Comparison of ENCODE assay signal across 8 cellular contexts in the genomic region with DNA sequence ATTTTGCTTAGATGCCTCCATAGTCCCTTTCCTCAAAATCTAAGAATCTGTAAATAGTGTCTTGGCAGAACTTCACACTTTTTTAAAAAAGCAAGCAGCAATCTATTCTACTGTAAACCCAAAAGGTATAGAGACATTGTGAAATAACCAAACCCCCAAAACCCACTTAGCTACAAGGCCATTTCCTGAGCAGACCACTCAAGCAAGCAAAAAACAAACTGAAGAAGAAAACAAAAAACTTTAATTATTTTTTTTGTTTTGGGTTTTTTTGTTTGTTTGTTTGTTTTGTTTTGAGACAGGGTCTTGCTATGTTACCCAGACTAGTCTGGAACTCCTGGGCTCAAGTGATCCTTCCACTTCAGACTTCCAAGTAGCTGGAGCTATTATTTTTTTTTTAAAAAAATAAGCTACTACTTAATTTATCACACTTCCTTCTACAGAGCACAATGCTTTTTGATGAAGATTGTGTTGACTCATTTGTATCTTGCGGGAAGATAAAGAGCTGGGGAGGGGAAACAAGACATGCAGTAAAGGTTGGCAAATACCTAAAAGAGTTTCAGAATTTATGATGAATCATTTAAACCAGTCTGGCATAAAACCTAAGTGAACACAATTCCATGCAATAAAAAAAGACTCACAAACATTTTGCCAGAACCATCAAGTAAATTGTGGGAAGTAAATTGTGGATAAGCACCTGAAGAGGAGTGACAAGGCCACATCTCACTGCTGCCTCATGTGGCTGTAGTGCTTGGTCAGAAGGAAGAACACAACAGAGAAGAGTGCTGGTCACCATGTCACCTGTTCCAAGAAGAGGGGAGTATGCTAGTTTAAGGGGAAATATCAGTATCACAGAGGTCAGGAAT. TPM values are rescaled to one million over a fixed set of nuclear protein-coding genes. Genes with fewer than 3 reads are reported as not detected.
DNase-seq lines count a peak whose midpoint lies in the region; ATAC-seq and TF ChIP-seq lines count a peak whose summit lies in the region.

No MANE protein-coding gene starts in this region.

- peak overlapping the region; percentile 16 for H3K27ac ChIP-seq in epithelial cell of prostate

- DNase-seq in GM10248 (ENCODE audit: extremely low spot score) = no peak
- DNase-seq in HFFc6 = peak; percentile 18
- DNase-seq in RPMI8226 = peak; percentile 11
- DNase-seq in epithelial cell of prostate (ENCODE audit: low read depth, low spot score) = peak; percentile 43
- DNase-seq in hepatic stellate cell (ENCODE audit: low spot score) = no peak

- POLR2A ChIA-PET in GM10248 (lab: Yijun Ruan, JAX) = interaction anchor here (1.1 kb wide), 2 partner anchors 14 to 55 kb away, joined by 3 read pairs; a partner anchor contains a TSS

- no peak overlapping the region for H3K4me3 Mint-ChIP-seq in HFFc6

- ATAC-seq in GM21737 (IDR thresholded peaks at IDR 0.05; ENCODE audit: unreplicated experiment) (no peak), HG03460 (IDR thresholded peaks at IDR 0.05; ENCODE audit: unreplicated experiment) (no peak), HG03039 (IDR thresholded peaks at IDR 0.05; ENCODE audit: unreplicated experiment) (no peak)

- H3K9me3 Mint-ChIP-seq in HFFc6 = no peaks in the 10 kb centered on the region

- H3K4me1 Mint-ChIP-seq in HFFc6 (ENCODE audit: low read depth) = peaks cover 44% of the 10 kb centered on the region

- H3K36me3 Mint-ChIP-seq in HFFc6 (ENCODE audit: low read depth) = no peaks in the 10 kb centered on the region

- CTCF ChIA-PET in GM10248 (lab: Yijun Ruan, JAX) = interaction anchor here (1.1 to 6.0 kb wide), 5 partner anchors 12 to 801 kb away, joined by 3 to 50 read pairs (median 6); a partner anchor contains a TSS

- H3K27me3 Mint-ChIP-seq in HFFc6 (ENCODE audit: insufficient read depth) = no peaks in the 10 kb centered on the region

- TF ChIP-seq CTCF in GM10248 (IDR thresholded peaks at IDR 0.05; ENCODE audit: control extremely low read depth, extremely low read depth, low read depth, missing control alignments) (peak; percentile 53), HFFc6 (IDR thresholded peaks at IDR 0.05) (peak; percentile 50)

- no peak overlapping the region; the same call in 1 of the 2 replicates for H3K27ac Mint-ChIP-seq in HFFc6

RNA-seq across cellular contexts. Expression of a gene that starts 2.7 kb away (rescaled TPM):
- total RNA-seq in HFFc6 (2021; fragmentation: NEBNext Ultra II Directional; extraction: Animal tissue kit (Norgen Biotek cat#: 25700)) = 1 to 10 TPM in 4 of 6 experiments, under 1 TPM in 2; 0.71 to 1.3 (median 1.0) TPM

RNA-seq across cellular contexts. Expression of a gene that starts 13.1 kb away (rescaled TPM):
- total RNA-seq in HFFc6 (2021; fragmentation: NEBNext Ultra II Directional; extraction: Animal tissue kit (Norgen Biotek cat#: 25700)) = under 1 TPM in 2 of 6 experiments, not detected in 4; 0.41 to 0.59 TPM

RNA-seq across cellular contexts. Expression of a gene that starts 30.4 kb away (rescaled TPM):
- total RNA-seq in HFFc6 (2021; fragmentation: NEBNext Ultra II Directional; extraction: Animal tissue kit (Norgen Biotek cat#: 25700)) = 10 to 100 TPM; 12.6 to 14.0 (median 13.3) TPM

RNA-seq across cellular contexts. Expression of a gene that starts 30.9 kb away (rescaled TPM):
- total RNA-seq in HFFc6 (2021; fragmentation: NEBNext Ultra II Directional; extraction: Animal tissue kit (Norgen Biotek cat#: 25700)) = 1 to 10 TPM; 5.7 to 9.9 (median 8.8) TPM

RNA-seq across cellular contexts. Expression of a gene that starts 54.9 kb away (rescaled TPM):
- total RNA-seq in HFFc6 (2021; fragmentation: NEBNext Ultra II Directional; extraction: Animal tissue kit (Norgen Biotek cat#: 25700)) = 10 to 100 TPM; 34.6 to 49.1 (median 38.7) TPM

Comparison
In these comparisons a context has a peak if more than half of its experiments do, and no peak if none do; other contexts are left out.
1. DNase-seq: peak in HFFc6 (single experiment), RPMI8226 (single experiment) and epithelial cell of prostate (single experiment); none in GM10248 (single experiment) and hepatic stellate cell (single experiment).